ENCODE assay signal across 20 cellular contexts in the genomic region with DNA sequence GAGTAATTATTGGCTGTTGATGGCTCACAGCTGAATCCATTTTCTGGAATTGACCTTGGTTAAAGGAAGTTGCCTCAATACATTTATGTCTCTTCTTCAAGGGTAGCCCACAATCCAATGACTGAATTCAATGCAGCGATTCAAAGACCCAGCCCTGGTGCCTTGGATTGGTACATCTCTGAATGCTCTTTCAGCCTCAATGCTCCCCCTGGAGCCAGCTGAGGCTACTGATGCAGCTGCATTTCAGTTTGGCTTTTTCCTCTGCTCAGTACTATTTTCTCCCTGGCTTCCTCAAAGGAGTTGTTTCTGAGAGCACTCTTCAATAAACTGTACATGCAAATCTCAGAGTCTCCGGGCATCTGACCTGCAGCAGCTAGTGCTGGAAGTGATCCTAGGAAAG. TPM values are rescaled to one million over a fixed set of nuclear protein-coding genes. Genes with fewer than 3 reads are reported as not detected.
DNase-seq lines count a peak whose midpoint lies in the region; ATAC-seq and TF ChIP-seq lines count a peak whose summit lies in the region.
"Had no signal": no experiment of that assay in that cellular context is flagged by ENCODE, and none has a peak within 500 bp of the region (broad histone marks: within the 10 kb centered on the region; RNA-seq: fewer than 3 reads in every experiment).

No MANE protein-coding gene starts in this region.

- H3K4me2 ChIP-seq in neuronal stem cell (ENCODE audit: insufficient read depth, low read length, poor library complexity, severe bottlenecking): no peak overlapping the region

- no peaks in the 10 kb centered on the region for H3K36me3 ChIP-seq in neuronal stem cell (replicated peaks in 1 of 2; ENCODE audit: control insufficient read depth in 2 of 2, insufficient read depth in 2 of 2, low read length in 2 of 2)
- no peaks in the 10 kb centered on the region for H3K36me3 ChIP-seq in uterus

- H3K4me3 Mint-ChIP-seq in chondrocyte (ENCODE audit: unreplicated experiment): no peak overlapping the region
- no peak overlapping the region for H3K4me3 Mint-ChIP-seq in activated T-cell treated with anti-CD3 and anti-CD28 coated beads, Interleukin-2, amount 50 U/mL, for 72 hours
- H3K4me3 Mint-ChIP-seq: activated B cell treated with CpG ODN at 0.5 μM for 24 hours; activated CD8-positive, alpha-beta memory T cell treated with anti-CD3 and anti-CD28 coated beads, Interleukin-2, amount 10 ng/mL, durations not matched to agents 7 days and 5 days; natural killer cell had no signal

- TF ChIP-seq POLR2A in uterus (IDR thresholded peaks at IDR 0.05): no peak

- no peak overlapping the region for H2BK15ac ChIP-seq in neuronal stem cell (ENCODE audit: low read length)

- H3K27ac ChIP-seq in neuronal stem cell (replicated peaks; ENCODE audit: low read length): peak overlapping the region; percentile 18
- no peak overlapping the region for H3K27ac ChIP-seq in uterus
- H3K27ac ChIP-seq: GM23248, testis had no signal

- no peaks in the 10 kb centered on the region for H3K79me1 ChIP-seq in neuronal stem cell (ENCODE audit: low read depth, low read length)

- no peaks in the 10 kb centered on the region for H3K9me3 ChIP-seq in neuronal stem cell (replicated peaks in 1 of 2; ENCODE audit: control insufficient read depth in 2 of 2, insufficient read depth in 1 of 2, low read depth in 1 of 2, low read length in 2 of 2)
- H3K9me3 ChIP-seq in uterus: no peaks in the 10 kb centered on the region
- H3K9me3 ChIP-seq: testis had no signal

- no peak overlapping the region for H4K8ac ChIP-seq in neuronal stem cell (ENCODE audit: low read depth, low read length)

- no peak overlapping the region for H2AFZ ChIP-seq in neuronal stem cell (ENCODE audit: low read length)
- H2AFZ ChIP-seq: GM23248 had no signal

- H3K27me3 ChIP-seq in neuronal stem cell (ENCODE audit: control insufficient read depth in 3 of 3, insufficient read depth in 3 of 3, low read depth in 1 of 3, low read length in 3 of 3) (no peaks in the 10 kb centered on the region), uterus (peaks cover 0 to 7% of the 10 kb centered on the region in 2 donors)
- H3K27me3 ChIP-seq: testis had no signal

- H4K91ac ChIP-seq in neuronal stem cell (ENCODE audit: low read depth, low read length, poor library complexity): no peak overlapping the region

- no peak overlapping the region for H2BK120ac ChIP-seq in neuronal stem cell (ENCODE audit: low read depth, low read length)

- no peak overlapping the region for H3K27ac Mint-ChIP-seq in chondrocyte (ENCODE audit: unreplicated experiment)
- no peak overlapping the region for H3K27ac Mint-ChIP-seq in activated T-cell treated with anti-CD3 and anti-CD28 coated beads, Interleukin-2, amount 50 U/mL, for 72 hours
- H3K27ac Mint-ChIP-seq: activated B cell treated with CpG ODN at 0.5 μM for 24 hours; activated CD8-positive, alpha-beta memory T cell treated with anti-CD3 and anti-CD28 coated beads, Interleukin-2, amount 10 ng/mL, durations not matched to agents 7 days and 5 days; natural killer cell had no signal

- no peak overlapping the region for H3K4ac ChIP-seq in neuronal stem cell (ENCODE audit: low read length)

- H2BK5ac ChIP-seq in neuronal stem cell (ENCODE audit: low read length): no peak overlapping the region

- H3K4me1 ChIP-seq in neuronal stem cell (ENCODE audit: control insufficient read depth in 2 of 2, insufficient read depth in 1 of 2, low read depth in 1 of 2, low read length in 2 of 2) (peaks cover 0 to 8% of the 10 kb centered on the region in 2 donors), uterus (no peaks in the 10 kb centered on the region)
- H3K4me1 ChIP-seq: testis had no signal

- intact Hi-C loops in uterus (cut with DNase I; ENCODE audit: low total_unique reads): no loop called here

- peak; percentile 7 for DNase-seq in NCI-H748 (lab: John Stamatoyannopoulos, UW; ENCODE audit: unreplicated experiment)
- no peak for DNase-seq in NCI-H748 treated with DMSO at 0.1 percent for 48 hours (lab: John Stamatoyannopoulos, UW)
- DNase-seq in LNCaP clone FGC (ENCODE audit: low read depth): no peak
- DNase-seq in chondrocyte (ENCODE audit: low spot score): no peak
- DNase-seq in neuronal stem cell (ENCODE audit: low spot score): no peak
- no peak for DNase-seq in activated T-cell treated with anti-CD3 and anti-CD28 coated beads, Interleukin-2, amount 50 U/mL, for 72 hours
- DNase-seq in COLO668 (lab: John Stamatoyannopoulos, UW; ENCODE audit: unreplicated experiment): no peak
- no peak for DNase-seq in uterus
- DNase-seq: activated B cell treated with CpG ODN at 0.5 μM for 24 hours; activated CD8-positive, alpha-beta memory T cell treated with anti-CD3 and anti-CD28 coated beads, Interleukin-2, amount 10 ng/mL, durations not matched to agents 7 days and 5 days; activated naive CD4-positive, alpha-beta T cell treated with Interleukin-2 at 50 U/mL for 16 hours; GM23248; natural killer cell; NCI-H1092; NCI-H345; stimulated activated CD4-positive, alpha-beta T cell treated with anti-CD3 and anti-CD28 coated beads, Interleukin-2, amount 100 ng/mL, for 24 hours; testis had no signal

- no peak overlapping the region for H3K9ac ChIP-seq in neuronal stem cell (ENCODE audit: low read depth, low read length, poor library complexity)
- H3K9ac ChIP-seq: GM23248 had no signal

- peaks cover 2% of the 10 kb centered on the region for H3K36me3 Mint-ChIP-seq in chondrocyte (ENCODE audit: low read depth)
- H3K36me3 Mint-ChIP-seq in activated T-cell treated with anti-CD3 and anti-CD28 coated beads, Interleukin-2, amount 50 U/mL, for 72 hours (ENCODE audit: insufficient read depth in 2 of 2): no peaks in the 10 kb centered on the region
- H3K36me3 Mint-ChIP-seq: activated CD8-positive, alpha-beta memory T cell treated with anti-CD3 and anti-CD28 coated beads, Interleukin-2, amount 10 ng/mL, durations not matched to agents 7 days and 5 days; natural killer cell had no signal

- no peak overlapping the region for H2AK5ac ChIP-seq in neuronal stem cell (ENCODE audit: low read depth, low read length)

- no peak for ATAC-seq in activated T-cell treated with anti-CD3 and anti-CD28 coated beads, Interleukin-2, amount 50 U/mL, for 72 hours (replicated peaks in 1 of 2)
- ATAC-seq: activated CD8-positive, alpha-beta memory T cell treated with anti-CD3 and anti-CD28 coated beads, Interleukin-2, amount 10 ng/mL, durations not matched to agents 7 days and 5 days; natural killer cell had no signal

- WGBS in neuronal stem cell (ENCODE audit: extremely low coverage in 2 of 2, insufficient read length in 2 of 2, insufficient replicate concordance in 1 of 2), 2 donors: no CpG with 5 or more reads among the region's 2 CpGs

- H3K18ac ChIP-seq in neuronal stem cell (ENCODE audit: low read length): no peak overlapping the region

- H3K4me1 Mint-ChIP-seq in chondrocyte (ENCODE audit: low read depth): no peaks in the 10 kb centered on the region
- H3K4me1 Mint-ChIP-seq in activated T-cell treated with anti-CD3 and anti-CD28 coated beads, Interleukin-2, amount 50 U/mL, for 72 hours (ENCODE audit: low read depth): peaks cover 41% of the 10 kb centered on the region
- H3K4me1 Mint-ChIP-seq: activated B cell treated with CpG ODN at 0.5 μM for 24 hours, natural killer cell had no signal

- H3K4me3 ChIP-seq in LNCaP clone FGC (ENCODE audit: low read depth, low read length) (no peak overlapping the region), neuronal stem cell (ENCODE audit: low read length in 2 of 2) (no peak overlapping the region), uterus (no peak overlapping the region)
- H3K4me3 ChIP-seq: GM23248, lung, testis had no signal

- no peak overlapping the region for H2BK12ac ChIP-seq in neuronal stem cell (ENCODE audit: low read length)

- H3K23ac ChIP-seq in neuronal stem cell (ENCODE audit: low read depth, low read length, poor library complexity): no peak overlapping the region

- H3K14ac ChIP-seq in neuronal stem cell (ENCODE audit: low read length): no peak overlapping the region

- H3K9me3 Mint-ChIP-seq in chondrocyte (ENCODE audit: low read depth): peaks cover 7% of the 10 kb centered on the region
- H3K9me3 Mint-ChIP-seq in activated T-cell treated with anti-CD3 and anti-CD28 coated beads, Interleukin-2, amount 50 U/mL, for 72 hours: no peaks in the 10 kb centered on the region
- H3K9me3 Mint-ChIP-seq: natural killer cell had no signal

- H3K27me3 Mint-ChIP-seq in chondrocyte (ENCODE audit: low read depth): no peaks in the 10 kb centered on the region
- H3K27me3 Mint-ChIP-seq in activated T-cell treated with anti-CD3 and anti-CD28 coated beads, Interleukin-2, amount 50 U/mL, for 72 hours (ENCODE audit: low read depth): no peaks in the 10 kb centered on the region

- peak; percentile 32 for TF ChIP-seq CTCF in LNCaP clone FGC (IDR thresholded peaks at IDR 0.05; ENCODE audit: control insufficient read depth, extremely low read depth, insufficient read depth)
- TF ChIP-seq CTCF in chondrocyte (IDR thresholded peaks at IDR 0.05): peak; percentile 61
- TF ChIP-seq CTCF in uterus (IDR thresholded peaks at IDR 0.05): no peak

RNA-seq across cellular contexts. Expression of a gene that starts 0.6 kb away (rescaled TPM):
- total RNA-seq in chondrocyte (not detected in 3 replicates), uterus (under 1 TPM in 1 of 4 donors, not detected in 3; 0.21 TPM)
- polyA plus RNA-seq in neuronal stem cell (2013, experiment 1 of 2): not detected
- polyA plus RNA-seq in neuronal stem cell (2013, experiment 2 of 2): not detected
- total RNA-seq in activated T-cell treated with anti-CD3 and anti-CD28 coated beads, Interleukin-2, amount 50 U/mL, for 72 hours: not detected
- total RNA-seq: activated B cell treated with CpG ODN at 0.5 μM for 24 hours; activated CD8-positive, alpha-beta memory T cell treated with anti-CD3 and anti-CD28 coated beads, Interleukin-2, amount 10 ng/mL, durations not matched to agents 7 days and 5 days; dermis microvascular lymphatic vessel endothelial cell; fibroblast of lung; GM23248; lung; natural killer cell had no signal
- polyA plus RNA-seq: fibroblast of lung, GM23248, lung had no signal

Comparison
In these comparisons a context has a peak if more than half of its experiments do, and no peak if none do; other contexts are left out.
1. CTCF ChIP-seq: peak in LNCaP clone FGC (single experiment) and chondrocyte (single experiment); none in uterus (0 of 4).